In the genomic region with DNA sequence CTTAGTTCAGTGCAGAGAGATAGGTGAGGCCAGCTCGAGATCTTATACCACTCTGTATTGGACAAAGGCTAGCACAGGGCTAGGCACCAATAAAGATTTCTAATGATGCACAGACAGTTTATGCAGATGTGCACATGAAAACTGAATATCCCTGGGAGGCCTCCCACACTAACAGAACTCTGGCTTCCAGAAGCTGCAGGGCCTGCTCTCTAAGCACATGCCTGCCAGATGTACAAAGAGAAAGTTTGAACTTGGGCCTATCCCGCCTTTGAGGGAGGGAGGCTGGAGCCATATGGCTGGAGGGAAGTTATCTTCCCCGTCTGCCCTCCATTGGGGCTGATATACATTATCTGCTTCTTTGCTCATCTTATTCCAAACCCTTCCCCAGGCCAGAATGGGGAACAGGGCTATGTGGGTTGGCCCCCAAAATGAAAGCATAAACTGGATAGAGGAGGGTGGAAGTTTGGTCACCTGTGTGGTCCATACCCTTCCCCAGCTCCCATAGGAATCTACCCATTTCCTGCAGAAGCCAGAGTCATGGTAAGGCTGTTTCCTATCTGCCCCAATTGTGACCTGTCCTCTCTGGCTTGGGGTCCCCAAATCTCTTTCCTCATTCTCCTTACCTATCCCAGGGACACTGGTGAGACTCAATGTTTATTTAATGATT, we compare ENCODE assay signal across 9 cellular contexts. TPM values are rescaled to one million over a fixed set of nuclear protein-coding genes. Genes with fewer than 3 reads are reported as not detected.
A peak's percentile ranks its signal among the peaks of the same experiment; 100 is the strongest.
DNase-seq lines count a peak whose midpoint lies in the region; ATAC-seq, FAIRE-seq and TF ChIP-seq lines count a peak whose summit lies in the region.
"Had no signal": no experiment of that assay in that cellular context is flagged by ENCODE, and none has a peak within 500 bp of the region (broad histone marks: within the 10 kb centered on the region; RNA-seq: fewer than 3 reads in every experiment).

No MANE protein-coding gene starts in this region.

- no peak for TF ChIP-seq CTCF in A549 (IDR thresholded peaks at IDR 0.05)

- WGBS in A549 (ENCODE audit: missing lambda C conversion rate) = 92% methylated on average over 3 of the region's 3 CpGs

- peak overlapping the region; percentile 57 for H3K4me3 ChIP-seq in A549
- peak overlapping the region; percentile 44 for H3K4me3 ChIP-seq in HAP-1
- H3K4me3 ChIP-seq in mucosa of stomach (ENCODE audit: low read length) = peak overlapping the region; percentile 17

- peaks cover 17% of the 10 kb centered on the region for H3K4me1 Mint-ChIP-seq in central memory CD8-positive, alpha-beta T cell

- H3K9ac ChIP-seq in mucosa of stomach (ENCODE audit: low read length) = peak overlapping the region; percentile 90

- TF ChIP-seq POLR2A in A549 (IDR thresholded peaks at IDR 0.05; ENCODE audit: low read length) = no peak

- H3K27me3 Mint-ChIP-seq in central memory CD8-positive, alpha-beta T cell = peaks cover 44% of the 10 kb centered on the region

- H3K4me1 ChIP-seq in A549 = peaks cover 33% of the 10 kb centered on the region
- H3K4me1 ChIP-seq in HAP-1 = peaks cover 35% of the 10 kb centered on the region
- peaks cover 64% of the 10 kb centered on the region for H3K4me1 ChIP-seq in mucosa of stomach (ENCODE audit: control insufficient read depth, insufficient read depth, low read length)

- CTCF ChIA-PET in A549 (lab: Yijun Ruan, JAX) = interaction anchor here (0.8 to 65.1 kb wide), 7 partner anchors 11 to 1328 kb away, joined by 3 to 2364 read pairs (median 10); a partner anchor contains a TSS

- in situ Hi-C loops in HAP-1 (cut with MboI; ENCODE audit: low sequenced_read_pairs) = no loop called here

- H3K36me3 Mint-ChIP-seq in central memory CD8-positive, alpha-beta T cell (ENCODE audit: insufficient read depth) = peaks cover 9% of the 10 kb centered on the region

- TF ChIP-seq EP300 in A549 (IDR thresholded peaks at IDR 0.05) = no peak

- H3K27me3 ChIP-seq in HAP-1 (ENCODE audit: low read depth) (no peaks in the 10 kb centered on the region), mucosa of stomach (ENCODE audit: control insufficient read depth, insufficient read depth, low read length) (peaks cover 11% of the 10 kb centered on the region)

- peak overlapping the region; percentile 84 for H3K4me2 ChIP-seq in A549

- POLR2A ChIA-PET in A549 (lab: Yijun Ruan, JAX) = interaction anchor here (0.9 to 1.3 kb wide), 2 partner anchors 14 to 23 kb away, joined by 3 to 5 read pairs; no protein-coding TSS in a partner anchor

- H3K36me3 ChIP-seq in HAP-1 (replicated peaks) (no peaks in the 10 kb centered on the region), mucosa of stomach (ENCODE audit: control insufficient read depth, insufficient read depth, low read length) (no peaks in the 10 kb centered on the region)

- no peak for TF ChIP-seq RAD21 in A549 (conservative IDR thresholded peaks at IDR 0.05 in 1 of 2, IDR thresholded peaks at IDR 0.05 in 1 of 2)

- no peak overlapping the region for H3K27ac Mint-ChIP-seq in central memory CD8-positive, alpha-beta T cell (ENCODE audit: low read depth)

- H3K9me3 Mint-ChIP-seq in central memory CD8-positive, alpha-beta T cell = no peaks in the 10 kb centered on the region

- FAIRE-seq in A549 (lab: Jason Lieb, UNC) = no peak

- no peak for ATAC-seq in A549
- no peak for ATAC-seq in central memory CD8-positive, alpha-beta T cell (replicated peaks; ENCODE audit: extremely low read depth, poor library complexity, severe bottlenecking)
- no peak for ATAC-seq in GM21529 (IDR thresholded peaks at IDR 0.05; ENCODE audit: unreplicated experiment)

- peak overlapping the region; percentile 80 for H3K4me3 Mint-ChIP-seq in central memory CD8-positive, alpha-beta T cell

- peak overlapping the region; percentile 87 to 91 for H3K27ac ChIP-seq in A549

- no peak for DNase-seq in A549 (ENCODE audit: low read depth in 1 of 2, low spot score in 1 of 2)
- no peak for DNase-seq in HAP-1 (ENCODE audit: low spot score in 2 of 2)
- DNase-seq in central memory CD8-positive, alpha-beta T cell (ENCODE audit: low spot score in 2 of 2) = no peak
- no peak for DNase-seq in DMS79 (lab: John Stamatoyannopoulos, UW)
- DNase-seq in midbrain (lab: John Stamatoyannopoulos, UW) = no peak
- no peak for DNase-seq in activated naive CD4-positive, alpha-beta T cell (lab: John Stamatoyannopoulos, UW)
- DNase-seq: occipital lobe had no signal

- H3K9me3 ChIP-seq in A549 (no peaks in the 10 kb centered on the region), HAP-1 (no peaks in the 10 kb centered on the region), mucosa of stomach (ENCODE audit: control insufficient read depth, low read length) (no peaks in the 10 kb centered on the region)

TF ChIP-seq in A549, 52 proteins besides CTCF, POLR2A, EP300 and RAD21:
- TF ChIP-seq, protein P1, sequence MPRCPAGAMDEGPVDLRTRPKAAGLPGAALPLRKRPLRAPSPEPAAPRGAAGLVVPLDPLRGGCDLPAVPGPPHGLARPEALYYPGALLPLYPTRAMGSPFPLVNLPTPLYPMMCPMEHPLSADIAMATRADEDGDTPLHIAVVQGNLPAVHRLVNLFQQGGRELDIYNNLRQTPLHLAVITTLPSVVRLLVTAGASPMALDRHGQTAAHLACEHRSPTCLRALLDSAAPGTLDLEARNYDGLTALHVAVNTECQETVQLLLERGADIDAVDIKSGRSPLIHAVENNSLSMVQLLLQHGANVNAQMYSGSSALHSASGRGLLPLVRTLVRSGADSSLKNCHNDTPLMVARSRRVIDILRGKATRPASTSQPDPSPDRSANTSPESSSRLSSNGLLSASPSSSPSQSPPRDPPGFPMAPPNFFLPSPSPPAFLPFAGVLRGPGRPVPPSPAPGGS (IDR thresholded peaks at IDR 0.05) = 0 out of 3 replicates have a peak, but pooled peaks have one; percentile 4
- no peak for TF ChIP-seq MYC (IDR thresholded peaks at IDR 0.05; ENCODE audit: borderline replicate concordance, low read length)

RNA-seq across cellular contexts. Expression of a gene that starts 3.8 kb away (rescaled TPM):
- polyA plus RNA-seq in A549 (2011; rRNA removed) = 4.5 and 5.1 TPM in 2 replicates
- polyA plus RNA-seq in A549 (2012; cell fraction: cytosol; rRNA removed) = 3.5 and 4.4 TPM in 2 replicates
- polyA plus RNA-seq in A549 (2012; cell fraction: nucleus; rRNA removed) = 5.7 and 6.1 TPM in 2 replicates
- polyA plus RNA-seq in A549 (2017; fragmentation: RNase III; extraction: RNeasy Plus Mini Kit Qiagen cat#74134 plus additional on column Dnase treatment) = 2.5 to 4.3 TPM (median 2.9 TPM) in 3 replicates
- polyA minus RNA-seq in A549 (2011; rRNA and poly(A)+ RNA removed) = 5.8 and 7.3 TPM in 2 replicates

RNA-seq across cellular contexts. Expression of a gene that starts 34.6 kb away (rescaled TPM):
- 33.7 and 42.1 TPM in 2 replicates for polyA plus RNA-seq in A549 (2011; rRNA removed)
- 32.4 and 40.0 TPM in 2 replicates for polyA plus RNA-seq in A549 (2012; cell fraction: cytosol; rRNA removed)
- 97.7 and 113 TPM in 2 replicates for polyA plus RNA-seq in A549 (2012; cell fraction: nucleus; rRNA removed)
- 26.3 to 27.6 TPM (median 26.4 TPM) in 3 replicates for polyA plus RNA-seq in A549 (2017; fragmentation: RNase III; extraction: RNeasy Plus Mini Kit Qiagen cat#74134 plus additional on column Dnase treatment)
- 57.2 and 59.7 TPM in 2 replicates for polyA minus RNA-seq in A549 (2011; rRNA and poly(A)+ RNA removed)

RNA-seq across cellular contexts. Expression of a gene that starts 34.7 kb away (rescaled TPM):
- polyA plus RNA-seq in A549 (2011; rRNA removed) (0.20 and 0.21 TPM in 2 replicates), A549 (2017; fragmentation: RNase III; extraction: RNeasy Plus Mini Kit Qiagen cat#74134 plus additional on column Dnase treatment) (0.56 to 0.79 TPM (median 0.63 TPM) in 3 replicates)
- 0.94 and 1.1 TPM in 2 replicates for polyA plus RNA-seq in A549 (2012; cell fraction: cytosol; rRNA removed)
- polyA plus RNA-seq in A549 (2012; cell fraction: nucleus; rRNA removed) = 2.1 and 2.3 TPM in 2 replicates
- polyA minus RNA-seq in A549 (2011; rRNA and poly(A)+ RNA removed) = 0.25 and 0.44 TPM in 2 replicates
